Comparison of ENCODE assay signal across 8 cellular contexts in the genomic region with DNA sequence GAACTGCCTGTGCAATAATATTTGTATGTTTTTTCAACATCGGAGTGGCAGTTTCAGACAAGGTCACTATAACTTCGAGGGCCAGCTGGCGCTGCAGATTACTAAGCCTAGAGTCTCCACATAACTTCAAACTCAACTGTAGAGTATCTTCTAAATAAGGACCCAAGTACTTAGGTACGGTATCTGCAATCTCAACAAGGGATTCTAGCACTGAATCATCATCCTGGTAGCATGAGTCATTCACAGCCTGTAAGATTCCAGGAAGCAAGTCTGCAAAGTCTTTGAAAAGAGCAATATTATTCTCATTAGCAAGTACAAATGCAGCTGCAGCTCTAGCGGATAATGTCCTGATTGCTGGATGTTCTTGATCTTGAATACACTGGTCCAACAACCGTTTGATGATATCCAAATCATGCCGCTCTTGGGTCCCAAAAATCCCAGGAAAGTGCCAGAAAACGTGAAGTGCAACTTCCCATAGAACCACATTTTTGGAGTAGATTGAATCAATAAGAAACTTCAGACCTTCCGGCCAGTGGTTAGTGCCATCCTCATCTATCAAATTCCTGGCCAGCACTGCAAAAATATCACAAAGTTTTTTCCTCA. TPM values are rescaled to one million over a fixed set of nuclear protein-coding genes. Genes with fewer than 3 reads are reported as not detected.
DNase-seq lines count a peak whose midpoint lies in the region; ATAC-seq and TF ChIP-seq lines count a peak whose summit lies in the region.

No MANE protein-coding gene starts in this region.

- H3K9me3 Mint-ChIP-seq in activated T-cell treated with anti-CD3 and anti-CD28 coated beads, Interleukin-2, amount 50 U/mL, for 4 hours = peaks cover 10% of the 10 kb centered on the region

- H3K4me1 Mint-ChIP-seq in activated T-cell treated with anti-CD3 and anti-CD28 coated beads, Interleukin-2, amount 50 U/mL, for 4 hours (ENCODE audit: low read depth) = peaks cover 37% of the 10 kb centered on the region

- H3K4me3 Mint-ChIP-seq in activated T-cell treated with anti-CD3 and anti-CD28 coated beads, Interleukin-2, amount 50 U/mL, for 4 hours = peak overlapping the region; percentile 98

- ATAC-seq in activated T-cell treated with anti-CD3 and anti-CD28 coated beads, Interleukin-2, amount 50 U/mL, for 4 hours = peak; percentile 24 to 56
- no peak for ATAC-seq in GM21619 (IDR thresholded peaks at IDR 0.05; ENCODE audit: unreplicated experiment)

- H3K36me3 Mint-ChIP-seq in activated T-cell treated with anti-CD3 and anti-CD28 coated beads, Interleukin-2, amount 50 U/mL, for 4 hours (ENCODE audit: insufficient read depth) = peaks cover 38% of the 10 kb centered on the region

- TF ChIP-seq CTCF in 22Rv1 (IDR thresholded peaks at IDR 0.05) (no peak), GM10248 (IDR thresholded peaks at IDR 0.05; ENCODE audit: control extremely low read depth, extremely low read depth, low read depth, missing control alignments) (no peak)

- peak; percentile 83 for DNase-seq in HCEC 1CT
- DNase-seq in activated T-cell treated with anti-CD3 and anti-CD28 coated beads, Interleukin-2, amount 50 U/mL, for 4 hours = peak; percentile 7
- peak; percentile 62 for DNase-seq in glomerular endothelial cell (ENCODE audit: extremely low read depth, low read depth, low spot score)
- DNase-seq in putamen (ENCODE audit: low spot score) = peak; percentile 3
- no peak for DNase-seq in islet precursor cell
- DNase-seq in GM10248 (ENCODE audit: extremely low spot score) = no peak

- POLR2A ChIA-PET in GM10248 (lab: Yijun Ruan, JAX) = no interaction called here

- CTCF ChIA-PET in GM10248 (lab: Yijun Ruan, JAX) = interaction anchor here (0.6 to 4.0 kb wide), 5 partner anchors 11 to 128 kb away, joined by 4 to 31 read pairs (median 6); no protein-coding TSS in a partner anchor

- no peaks in the 10 kb centered on the region for H3K27me3 Mint-ChIP-seq in activated T-cell treated with anti-CD3 and anti-CD28 coated beads, Interleukin-2, amount 50 U/mL, for 4 hours (ENCODE audit: low read depth)

- peak overlapping the region; percentile 70 for H3K27ac ChIP-seq in 22Rv1

RNA-seq across cellular contexts. Expression of gene RANBP6, which starts 0.7 kb away (rescaled TPM):
- total RNA-seq in activated T-cell treated with anti-CD3 and anti-CD28 coated beads, Interleukin-2, amount 50 U/mL, for 4 hours = 10 to 100 TPM; 19.3 to 20.6 (median 20.0) TPM
- 25.3 and 30.7 TPM in 2 replicates for total RNA-seq in glomerular endothelial cell

Comparison
In these comparisons a context has a peak if more than half of its experiments do, and no peak if none do; other contexts are left out.
1. DNase-seq: peak in HCEC 1CT (single experiment), activated T-cell treated with anti-CD3 and anti-CD28 coated beads, Interleukin-2, amount 50 U/mL, for 4 hours (single experiment), glomerular endothelial cell (single experiment) and putamen (single experiment); none in islet precursor cell (single experiment) and GM10248 (single experiment).